ENCODE assay signal across 8 cellular contexts in genomic region chrX:154751121-154751668, GRCh38. TPM values are rescaled to one million over a fixed set of nuclear protein-coding genes. Genes with fewer than 3 reads are reported as not detected.
DNase-seq lines count a peak whose midpoint lies in the region; ATAC-seq and TF ChIP-seq lines count a peak whose summit lies in the region.

No MANE protein-coding gene starts in this region.

- peaks cover 41% of the 10 kb centered on the region for H3K4me1 ChIP-seq in Karpas-422 (ENCODE audit: low read length)

- H3K9ac ChIP-seq in Karpas-422 (ENCODE audit: low read length): peak overlapping the region; percentile 48

- peak overlapping the region; percentile 0 to 98 (median 92) for H3K27ac Mint-ChIP-seq in naive B cell

- H3K36me3 Mint-ChIP-seq in naive B cell: no peaks in the 10 kb centered on the region

- in situ Hi-C loops in astrocyte of the spinal cord (cut with HindIII; ENCODE audit: low sequenced_read_pairs) (no loop called here), GM13977 (cut with MboI; ENCODE audit: low pct_unique_long_range_greater_than_20kb, low sequenced_read_pairs, unreplicated experiment) (no loop called here)

- no peaks in the 10 kb centered on the region for H3K79me2 ChIP-seq in Karpas-422 (ENCODE audit: low read length)

- no peaks in the 10 kb centered on the region for H3K36me3 ChIP-seq in Karpas-422 (ENCODE audit: insufficient read depth, low read length)

- H3K4me1 Mint-ChIP-seq in naive B cell: peaks cover 10 to 20% (median 12%) of the 10 kb centered on the region in 3 donors

- peak; percentile 59 to 62 for ATAC-seq in naive B cell (ENCODE audit: low read depth in 2 of 2)

- H3K27ac ChIP-seq in Karpas-422 (ENCODE audit: low read length): no peak overlapping the region

- H3K27me3 ChIP-seq in Karpas-422 (ENCODE audit: low read length): no peaks in the 10 kb centered on the region

- no peaks in the 10 kb centered on the region for H3K9me3 ChIP-seq in Karpas-422 (ENCODE audit: low read length)

- no peaks in the 10 kb centered on the region for H3K27me3 Mint-ChIP-seq in naive B cell

- H3K4me3 Mint-ChIP-seq in naive B cell: peak overlapping the region; percentile 83 to 95 (median 90)

- TF ChIP-seq CTCF in astrocyte of the spinal cord (IDR thresholded peaks at IDR 0.05; ENCODE audit: low read depth, low read length) (no peak), GM13977 (IDR thresholded peaks at IDR 0.05; ENCODE audit: extremely low read depth, insufficient read depth, missing control alignments) (no peak)

- H4K20me1 ChIP-seq in Karpas-422 (ENCODE audit: insufficient read depth, low read depth, low read length): no peaks in the 10 kb centered on the region

- DNase-seq in DMS53 (lab: John Stamatoyannopoulos, UW): peak; percentile 50
- no peak for DNase-seq in DMS53 treated with DMSO at 0.1 percent for 48 hours (lab: John Stamatoyannopoulos, UW; ENCODE audit: unreplicated experiment)
- no peak for DNase-seq in Karpas-422
- no peak for DNase-seq in astrocyte of the spinal cord (ENCODE audit: low read depth, low spot score)
- DNase-seq in naive B cell: peak; percentile 49
- no peak for DNase-seq in GM13977 (ENCODE audit: low spot score)
- DNase-seq in HCEC 1CT: no peak
- DNase-seq in HPDE6-E6E7 (ENCODE audit: extremely low spot score): no peak

- H2AFZ ChIP-seq in Karpas-422 (ENCODE audit: low read length): no peak overlapping the region

- no peaks in the 10 kb centered on the region for H3K9me3 Mint-ChIP-seq in naive B cell

- H3K4me3 ChIP-seq in Karpas-422 (ENCODE audit: low read length) (peak overlapping the region; percentile 33; the same call in 1 of the 2 replicates), astrocyte of the spinal cord (ENCODE audit: low read depth, low read length) (peak overlapping the region; percentile 2)

- H3K9me2 ChIP-seq in Karpas-422 (replicated peaks; ENCODE audit: insufficient read depth, low read length): no peaks in the 10 kb centered on the region

- peak overlapping the region; percentile 35 for H3K4me2 ChIP-seq in Karpas-422 (ENCODE audit: low read depth, low read length, poor library complexity, severe bottlenecking)

RNA-seq across cellular contexts. Expression of gene GAB3, which starts 0.3 kb away (rescaled TPM):
- total RNA-seq in Karpas-422 (2014; rRNA removed; shearing (Covaris generic); ENCODE audit: low replicate concordance): 3.5 and 26.2 TPM in 2 replicates
- polyA plus RNA-seq in naive B cell (ENCODE audit: low read depth in 6 of 6): 1 to 10 TPM; 2.4 to 4.3 (median 3.6) TPM

RNA-seq across cellular contexts. Expression of gene DKC1, which starts 11.5 kb away (rescaled TPM):
- total RNA-seq in Karpas-422 (2014; rRNA removed; shearing (Covaris generic); ENCODE audit: low replicate concordance): 58.6 and 94.0 TPM in 2 replicates
- 10 to 100 TPM; 28.3 to 44.6 (median 42.6) TPM for polyA plus RNA-seq in naive B cell (ENCODE audit: low read depth in 6 of 6)

RNA-seq across cellular contexts. Expression of gene MPP1, which starts 54.1 kb away (rescaled TPM):
- total RNA-seq in Karpas-422 (2014; rRNA removed; shearing (Covaris generic); ENCODE audit: low replicate concordance): 5.7 and 10.7 TPM in 2 replicates
- 10 to 100 TPM in 4 of 6 donors, 1 to 10 TPM in 2; 4.6 to 15.6 (median 11.2) TPM for polyA plus RNA-seq in naive B cell (ENCODE audit: low read depth in 6 of 6)

Comparison
In these comparisons a context has a peak if more than half of its experiments do, and no peak if none do; other contexts are left out.
1. DNase-seq: peak in DMS53 (single experiment) and naive B cell (single experiment); none in DMS53 treated with DMSO at 0.1 percent for 48 hours (single experiment), Karpas-422 (single experiment), astrocyte of the spinal cord (single experiment), GM13977 (single experiment), HCEC 1CT (single experiment) and HPDE6-E6E7 (single experiment).